ENCODE assay signal across 1 cellular context in the genomic region with DNA sequence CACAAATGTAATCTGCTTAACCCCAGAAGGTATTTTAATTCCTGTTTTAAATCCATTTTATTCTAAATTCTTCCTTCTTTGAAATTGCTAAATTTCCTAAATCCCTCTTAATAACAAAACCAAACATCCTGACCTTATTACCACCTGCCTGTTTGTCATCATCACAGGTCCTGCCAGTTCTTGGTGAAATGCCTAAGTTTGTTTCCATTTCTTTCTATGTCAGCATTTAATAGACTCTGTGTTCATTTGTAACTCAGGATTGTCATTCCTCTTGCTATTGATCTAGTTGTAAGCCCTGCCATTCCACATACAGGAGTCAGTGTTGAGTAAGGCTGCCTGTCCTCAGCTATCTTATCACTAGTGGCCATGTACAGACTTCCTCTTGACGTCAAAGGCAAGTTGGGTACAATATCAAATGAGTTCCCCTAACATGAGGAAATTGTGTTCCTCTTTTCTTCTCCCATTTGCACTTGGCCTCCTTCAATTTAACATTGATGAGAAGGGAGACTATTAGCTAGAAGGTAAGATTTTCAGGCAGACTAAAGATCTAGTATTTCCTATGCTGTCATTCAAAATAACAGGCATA.
TF ChIP-seq lines count a peak whose summit lies in the region.

No MANE protein-coding gene starts in this region.

TF ChIP-seq in GM12878, 131 proteins besides CTCF, POLR2A, EP300 and RAD21 (continued from another document):
- TF ChIP-seq, protein P1, sequence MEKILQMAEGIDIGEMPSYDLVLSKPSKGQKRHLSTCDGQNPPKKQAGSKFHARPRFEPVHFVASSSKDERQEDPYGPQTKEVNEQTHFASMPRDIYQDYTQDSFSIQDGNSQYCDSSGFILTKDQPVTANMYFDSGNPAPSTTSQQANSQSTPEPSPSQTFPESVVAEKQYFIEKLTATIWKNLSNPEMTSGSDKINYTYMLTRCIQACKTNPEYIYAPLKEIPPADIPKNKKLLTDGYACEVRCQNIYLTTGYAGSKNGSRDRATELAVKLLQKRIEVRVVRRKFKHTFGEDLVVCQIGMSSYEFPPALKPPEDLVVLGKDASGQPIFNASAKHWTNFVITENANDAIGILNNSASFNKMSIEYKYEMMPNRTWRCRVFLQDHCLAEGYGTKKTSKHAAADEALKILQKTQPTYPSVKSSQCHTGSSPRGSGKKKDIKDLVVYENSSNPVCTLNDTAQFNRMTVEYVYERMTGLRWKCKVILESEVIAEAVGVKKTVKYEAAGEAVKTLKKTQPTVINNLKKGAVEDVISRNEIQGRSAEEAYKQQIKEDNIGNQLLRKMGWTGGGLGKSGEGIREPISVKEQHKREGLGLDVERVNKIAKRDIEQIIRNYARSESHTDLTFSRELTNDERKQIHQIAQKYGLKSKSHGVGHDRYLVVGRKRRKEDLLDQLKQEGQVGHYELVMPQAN (conservative IDR thresholded peaks at IDR 0.05), result no peak
- no peak for TF ChIP-seq HCFC1 (IDR thresholded peaks at IDR 0.05; ENCODE audit: low read length)
- no peak for TF ChIP-seq DPF2 (IDR thresholded peaks at IDR 0.05)
- no peak for TF ChIP-seq POLR2AphosphoS5 (IDR thresholded peaks at IDR 0.05; ENCODE audit: low read length)
- TF ChIP-seq HDAC6 (IDR thresholded peaks at IDR 0.05; ENCODE audit: unreplicated experiment), result no peak
- no peak for TF ChIP-seq TARDBP (IDR thresholded peaks at IDR 0.05; ENCODE audit: borderline replicate concordance)
